In the genomic region with DNA sequence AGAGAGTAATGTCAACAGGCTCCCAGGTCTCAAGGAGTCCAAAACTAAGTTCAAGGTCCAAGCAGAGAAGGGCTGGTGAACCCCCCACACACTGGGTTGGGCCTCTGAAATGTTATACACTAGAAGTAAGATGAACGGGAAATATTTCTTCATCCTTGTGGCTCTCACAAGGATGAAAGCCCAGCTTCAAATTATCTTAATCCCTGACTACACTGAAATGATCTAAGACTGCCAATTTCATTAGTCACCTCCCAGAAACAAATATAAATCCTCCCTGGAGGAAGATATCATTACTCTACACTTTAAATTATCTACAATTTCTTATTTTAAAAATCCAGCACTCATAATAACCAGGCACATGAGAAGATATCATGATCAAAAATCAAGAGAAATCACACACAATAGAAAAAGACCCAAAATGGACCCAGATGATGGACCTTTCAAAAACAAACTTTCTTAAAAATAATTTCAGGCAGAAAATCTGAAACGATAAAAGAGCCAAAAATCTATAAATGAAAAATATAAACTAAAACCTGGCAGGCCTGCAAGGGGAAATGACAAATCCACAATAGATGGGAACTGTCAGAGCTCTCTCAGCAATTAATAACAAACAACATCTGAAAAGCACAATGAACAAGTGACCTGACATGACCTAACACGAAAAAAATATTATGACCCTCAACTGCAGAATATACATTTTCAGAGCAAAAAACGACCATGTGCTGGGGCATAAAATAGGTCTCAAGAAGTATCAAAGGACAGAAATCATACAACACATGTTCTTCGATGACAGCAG, we compare ENCODE assay signal across 15 cellular contexts.
"Had no signal": no experiment of that assay in that cellular context is flagged by ENCODE, and none has a peak within 500 bp of the region (broad histone marks: within the 10 kb centered on the region; RNA-seq: fewer than 3 reads in every experiment).

No MANE protein-coding gene starts in this region.

- H3K4me1 ChIP-seq: transverse colon had no signal

- H3K9me3 ChIP-seq: mucosa of descending colon, neutrophil, transverse colon had no signal

- H3K36me3 ChIP-seq: neutrophil had no signal

- DNase-seq: activated B cell treated with CpG ODN at 0.5 μM for 24 hours; activated CD4-positive, alpha-beta T cell treated with anti-CD3 and anti-CD28 coated beads, Interleukin-2, amount 10 ng/mL, durations not matched to agents 24 days and 14 days; activated naive CD4-positive, alpha-beta T cell treated with Interleukin-2 at 50 U/mL for 16 hours; dorsolateral prefrontal cortex; hypothalamus; left cardiac atrium; mucosa of descending colon; naive thymus-derived CD8-positive, alpha-beta T cell; posterior cingulate gyrus; right cardiac atrium; stimulated activated naive B cell treated with anti-CD40 and anti-IgM and Interleukin-4, amounts not matched to agents 10 μg/mL and 1 μg/mL and 100 μg/mL, for 72 hours; substantia nigra; transverse colon had no signal

- H3K4me3 ChIP-seq: dorsolateral prefrontal cortex, lung, mucosa of descending colon, transverse colon had no signal

- H3K27me3 ChIP-seq: dorsolateral prefrontal cortex, neutrophil, transverse colon had no signal

- H3K27ac ChIP-seq: dorsolateral prefrontal cortex, neutrophil, transverse colon had no signal
